11 cellular contexts compared by ENCODE assay signal in genomic region chr11:133951484-133952198, GRCh38. TPM values are rescaled to one million over a fixed set of nuclear protein-coding genes. Genes with fewer than 3 reads are reported as not detected.
DNase-seq lines count a peak whose midpoint lies in the region; ATAC-seq, FAIRE-seq and TF ChIP-seq lines count a peak whose summit lies in the region.
"Had no signal": no experiment of that assay in that cellular context is flagged by ENCODE, and none has a peak within 500 bp of the region (broad histone marks: within the 10 kb centered on the region; RNA-seq: fewer than 3 reads in every experiment).

No MANE protein-coding gene starts in this region.

- peaks cover 57% of the 10 kb centered on the region for H3K4me1 Mint-ChIP-seq in activated T-cell treated with anti-CD3 and anti-CD28 coated beads, Interleukin-2, amount 50 U/mL, for 4 hours (ENCODE audit: low read depth)

- TF ChIP-seq CTCF in bronchial epithelial cell (IDR thresholded peaks at IDR 0.05; ENCODE audit: insufficient read depth, low read length, severe bottlenecking) = no peak

- peak; percentile 83 for DNase-seq in AG08396 (ENCODE audit: low spot score)
- DNase-seq in NCI-H1417 treated with DMSO at 0.1 percent for 48 hours (lab: John Stamatoyannopoulos, UW) = peak; percentile 46
- DNase-seq in bronchial epithelial cell (ENCODE audit: low read depth) = peak; percentile 10
- DNase-seq in activated T-cell treated with anti-CD3 and anti-CD28 coated beads, Interleukin-2, amount 50 U/mL, for 4 hours = no peak
- DNase-seq in T-helper 1 cell = no peak
- DNase-seq: Calu3; stimulated activated CD4-positive, alpha-beta T cell treated with anti-CD3 and anti-CD28 coated beads, Interleukin-2, amount 100 ng/mL, for 24 hours had no signal

- H3K36me3 ChIP-seq in bronchial epithelial cell (ENCODE audit: control insufficient read depth, insufficient read depth, low read length) (no peaks in the 10 kb centered on the region), mesodermal cell (ENCODE audit: control insufficient read depth, insufficient read depth, low read length) (no peaks in the 10 kb centered on the region)

- peaks cover 45% of the 10 kb centered on the region for H3K4me1 ChIP-seq in mesodermal cell (ENCODE audit: control insufficient read depth, insufficient read depth, low read length, poor library complexity, severe bottlenecking)

- no peak overlapping the region for H3K4me3 Mint-ChIP-seq in activated T-cell treated with anti-CD3 and anti-CD28 coated beads, Interleukin-2, amount 50 U/mL, for 4 hours

- H3K27ac ChIP-seq in mesodermal cell (ENCODE audit: low read depth, low read length, severe bottlenecking) = peak overlapping the region; percentile 53

- no peak overlapping the region for H3K4me3 ChIP-seq in bronchial epithelial cell (ENCODE audit: low read depth, low read length)
- peak overlapping the region; percentile 14 for H3K4me3 ChIP-seq in mesodermal cell (ENCODE audit: extremely low read depth, insufficient read depth, low read length, poor library complexity, severe bottlenecking)

- FAIRE-seq in bronchial epithelial cell (lab: Jason Lieb, UNC) = no peak
- FAIRE-seq: endometrium had no signal

- no peak for ATAC-seq in HG02981 (IDR thresholded peaks at IDR 0.05; ENCODE audit: unreplicated experiment)
- no peak for ATAC-seq in activated T-cell treated with anti-CD3 and anti-CD28 coated beads, Interleukin-2, amount 50 U/mL, for 4 hours
- no peak for ATAC-seq in HG03565 (IDR thresholded peaks at IDR 0.05; ENCODE audit: unreplicated experiment)

- no peaks in the 10 kb centered on the region for H3K9me3 Mint-ChIP-seq in activated T-cell treated with anti-CD3 and anti-CD28 coated beads, Interleukin-2, amount 50 U/mL, for 4 hours

- peaks cover 11% of the 10 kb centered on the region for H3K27me3 ChIP-seq in bronchial epithelial cell (ENCODE audit: control insufficient read depth, insufficient read depth, low read length)

- 23 to 30% methylated on average over 20 to 21 of the region's 25 CpGs for WGBS in mesodermal cell (ENCODE audit: insufficient coverage in 2 of 2), 2 experiments

- no peaks in the 10 kb centered on the region for H3K9me3 ChIP-seq in mesodermal cell (ENCODE audit: control insufficient read depth, low read length)

- H3K27me3 Mint-ChIP-seq in activated T-cell treated with anti-CD3 and anti-CD28 coated beads, Interleukin-2, amount 50 U/mL, for 4 hours (ENCODE audit: low read depth) = peaks cover 18% of the 10 kb centered on the region

- H3K36me3 Mint-ChIP-seq in activated T-cell treated with anti-CD3 and anti-CD28 coated beads, Interleukin-2, amount 50 U/mL, for 4 hours (ENCODE audit: insufficient read depth) = no peaks in the 10 kb centered on the region

RNA-seq across cellular contexts. Expression of gene IGSF9B, which starts 5.1 kb away (rescaled TPM):
- total RNA-seq in bronchial epithelial cell = under 0.01 and 0.38 TPM in 2 replicates
- polyA plus RNA-seq in mesodermal cell (2013, experiment 1 of 2) = 7.9 TPM
- 2.5 TPM for polyA plus RNA-seq in mesodermal cell (2013, experiment 2 of 2)
- total RNA-seq in activated T-cell treated with anti-CD3 and anti-CD28 coated beads, Interleukin-2, amount 50 U/mL, for 4 hours = 10 to 100 TPM; 18.7 to 22.3 (median 22.1) TPM

Comparison
In these comparisons a context has a peak if more than half of its experiments do, and no peak if none do; other contexts are left out.
1. DNase-seq: peak in AG08396 (single experiment), NCI-H1417 treated with DMSO at 0.1 percent for 48 hours (single experiment) and bronchial epithelial cell (single experiment); none in activated T-cell treated with anti-CD3 and anti-CD28 coated beads, Interleukin-2, amount 50 U/mL, for 4 hours (single experiment) and T-helper 1 cell (0 of 5).
2. RNA of gene IGSF9B, which starts 5.1 kb away (total RNA-seq): 18.7 to 22.3 TPM in activated T-cell treated with anti-CD3 and anti-CD28 coated beads, Interleukin-2, amount 50 U/mL, for 4 hours; under 0.01 to 0.38 TPM in bronchial epithelial cell; every median in the first group is over 10 times any median in the second.